ENCODE assay signal across 17 cellular contexts in genomic region chr7:5172196-5172800, GRCh38.
"Had no signal": no experiment of that assay in that cellular context is flagged by ENCODE, and none has a peak within 500 bp of the region (broad histone marks: within the 10 kb centered on the region; RNA-seq: fewer than 3 reads in every experiment).

No MANE protein-coding gene starts in this region.

- H3K36me3 ChIP-seq: colonic mucosa, heart left ventricle, spleen, tibial artery, upper lobe of right lung had no signal

- H3K27me3 ChIP-seq: colonic mucosa, heart left ventricle, upper lobe of right lung had no signal

- FAIRE-seq: endothelial cell of umbilical vein, frontal cortex had no signal

- H3K4me3 ChIP-seq: colonic mucosa, heart left ventricle, spleen, tibial artery, upper lobe of right lung had no signal

- H3K4me1 ChIP-seq: colonic mucosa, spleen, upper lobe of right lung had no signal

- H3K27ac ChIP-seq: colonic mucosa, heart left ventricle, spleen, tibial artery, upper lobe of right lung had no signal

- DNase-seq: colonic mucosa; effector CD4-positive, alpha-beta T cell; endodermal cell; heart left ventricle; hippocampal formation; kidney glomerular epithelial cell; mammary epithelial cell; naive thymus-derived CD4-positive, alpha-beta T cell; nephron progenitor cell; spleen; stimulated activated CD4-positive, alpha-beta T cell treated with anti-CD3 and anti-CD28 coated beads, Interleukin-15, amount 100 ng/mL, for 24 hours; stimulated activated CD4-positive, alpha-beta T cell treated with anti-CD3 and anti-CD28 coated beads, Interleukin-1b, Interleukin-23, amount 100 ng/mL, for 48 hours; stimulated activated CD4-positive, alpha-beta T cell treated with anti-CD3 and anti-CD28 coated beads, Interleukin-4, amount 100 ng/mL, for 24 hours; tibial artery; upper lobe of right lung had no signal

- H3K9me3 ChIP-seq: colonic mucosa, heart left ventricle, spleen, tibial artery, upper lobe of right lung had no signal
